In genomic region chr11:116294630-116295029, GRCh38 we compare ENCODE assay signal across 21 cellular contexts.
DNase-seq lines count a peak whose midpoint lies in the region; ATAC-seq, FAIRE-seq and TF ChIP-seq lines count a peak whose summit lies in the region.
"Had no signal": no experiment of that assay in that cellular context is flagged by ENCODE, and none has a peak within 500 bp of the region (broad histone marks: within the 10 kb centered on the region; RNA-seq: fewer than 3 reads in every experiment).

No MANE protein-coding gene starts in this region.

- peak; percentile 73 for DNase-seq in astrocyte (ENCODE audit: low read depth)
- DNase-seq in keratinocyte (ENCODE audit: low read depth, low spot score) = no peak
- DNase-seq in retinal pigment epithelial cell (ENCODE audit: low read depth) = peak; percentile 30
- DNase-seq in T-helper 2 cell = no peak
- DNase-seq in NCI-H2171 treated with DMSO at 0.1 percent for 48 hours (lab: John Stamatoyannopoulos, UW) = no peak
- DNase-seq: activated CD4-positive, alpha-beta T cell treated with anti-CD3 and anti-CD28 coated beads, Interleukin-2, amount 10 ng/mL, durations not matched to agents 24 days and 14 days; activated CD8-positive, alpha-beta memory T cell treated with anti-CD3 and anti-CD28 coated beads, Interleukin-2, amount 50 U/mL, for 48 hours; activated naive CD4-positive, alpha-beta T cell; AML-193; dermis blood vessel endothelial cell; esophagus squamous epithelium; GOT3; KG1; NCI-H1092 treated with DMSO at 0.1 percent for 48 hours; NCI-H2107; NCI-H69; stimulated activated CD4-positive, alpha-beta T cell treated with anti-CD3 and anti-CD28 coated beads, Interleukin-4, amount 100 ng/mL, for 1 hour had no signal

- H3K9me3 ChIP-seq in HEK293 (ENCODE audit: control insufficient read depth, insufficient read depth, low read depth, low read length) (no peaks in the 10 kb centered on the region), astrocyte (ENCODE audit: insufficient read depth, low read depth, low read length) (no peaks in the 10 kb centered on the region), keratinocyte (ENCODE audit: control insufficient read depth, low read depth, low read length) (no peaks in the 10 kb centered on the region)

- TF ChIP-seq CTCF in HEK293 (tag by site-specific recombination; IDR thresholded peaks at IDR 0.05) (no peak), astrocyte (IDR thresholded peaks at IDR 0.05; ENCODE audit: insufficient read depth, low read depth, low read length) (no peak), keratinocyte (optimal IDR thresholded peaks at IDR 0.05 in 1 of 3, IDR thresholded peaks at IDR 0.05 in 1 of 3, conservative IDR thresholded peaks at IDR 0.05 in 1 of 3; ENCODE audit: extremely low read depth in 1 of 3, insufficient read depth in 2 of 3, low read length in 3 of 3) (no peak), retinal pigment epithelial cell (conservative IDR thresholded peaks at IDR 0.05; ENCODE audit: low read depth, low read length) (no peak)

- peaks cover 26% of the 10 kb centered on the region for H3K4me1 Mint-ChIP-seq in astrocyte (ENCODE audit: low read depth, unreplicated experiment)
- H3K4me1 Mint-ChIP-seq: activated CD4-positive, alpha-beta T cell treated with anti-CD3 and anti-CD28 coated beads, Interleukin-2, amount 10 ng/mL, durations not matched to agents 24 days and 14 days had no signal

- H3K27me3 Mint-ChIP-seq in astrocyte (ENCODE audit: low read depth, unreplicated experiment) = no peaks in the 10 kb centered on the region
- H3K27me3 Mint-ChIP-seq: activated CD4-positive, alpha-beta T cell treated with anti-CD3 and anti-CD28 coated beads, Interleukin-2, amount 10 ng/mL, durations not matched to agents 24 days and 14 days had no signal

- H3K9ac ChIP-seq in astrocyte (ENCODE audit: low read length) = no peak overlapping the region
- H3K9ac ChIP-seq in keratinocyte (ENCODE audit: control insufficient read depth, extremely low read depth, insufficient read depth, low read length) = no peak overlapping the region

- no peaks in the 10 kb centered on the region for H3K9me1 ChIP-seq in keratinocyte (ENCODE audit: control insufficient read depth, extremely low read depth, insufficient read depth, low read length)

- no peak overlapping the region for H2AFZ ChIP-seq in astrocyte (ENCODE audit: low read depth, low read length)
- peak overlapping the region; percentile 8 for H2AFZ ChIP-seq in keratinocyte (ENCODE audit: control insufficient read depth, low read length)

- H3K36me3 ChIP-seq in HEK293 (ENCODE audit: control insufficient read depth in 2 of 2, insufficient read depth in 1 of 2, low read length in 2 of 2) (no peaks in the 10 kb centered on the region), astrocyte (ENCODE audit: insufficient read depth, low read length) (no peaks in the 10 kb centered on the region), keratinocyte (ENCODE audit: control insufficient read depth in 2 of 2, extremely low read depth in 1 of 2, insufficient read depth in 2 of 2, low read length in 2 of 2) (no peaks in the 10 kb centered on the region)
- H3K36me3 ChIP-seq: esophagus squamous epithelium had no signal

- no peak for FAIRE-seq in astrocyte (lab: Jason Lieb, UNC)
- FAIRE-seq in keratinocyte (lab: Jason Lieb, UNC) = peak; percentile 59
- FAIRE-seq: G401.6, islet of Langerhans had no signal

- no peaks in the 10 kb centered on the region for H4K20me1 ChIP-seq in astrocyte (ENCODE audit: insufficient read depth, low read length)
- no peaks in the 10 kb centered on the region for H4K20me1 ChIP-seq in keratinocyte (ENCODE audit: control insufficient read depth, extremely low read depth, insufficient read depth, low read length)

- H3K27ac Mint-ChIP-seq in astrocyte (ENCODE audit: unreplicated experiment) = peak overlapping the region; percentile 89
- H3K27ac Mint-ChIP-seq: activated CD4-positive, alpha-beta T cell treated with anti-CD3 and anti-CD28 coated beads, Interleukin-2, amount 10 ng/mL, durations not matched to agents 24 days and 14 days had no signal

- no peak overlapping the region for H3K4me3 Mint-ChIP-seq in astrocyte (ENCODE audit: unreplicated experiment)
- H3K4me3 Mint-ChIP-seq: activated CD4-positive, alpha-beta T cell treated with anti-CD3 and anti-CD28 coated beads, Interleukin-2, amount 10 ng/mL, durations not matched to agents 24 days and 14 days had no signal

- H3K4me3 ChIP-seq in HEK293 (ENCODE audit: low read depth, low read length) (no peak overlapping the region), astrocyte (ENCODE audit: insufficient read depth, low read depth, low read length) (no peak overlapping the region), keratinocyte (ENCODE audit: control insufficient read depth in 2 of 3, extremely low read depth in 1 of 3, insufficient read depth in 2 of 3, low read depth in 1 of 3, low read length in 3 of 3) (no peak overlapping the region), retinal pigment epithelial cell (ENCODE audit: low read length) (no peak overlapping the region)
- H3K4me3 ChIP-seq: esophagus squamous epithelium had no signal

- H3K4me1 ChIP-seq in HEK293 (ENCODE audit: control insufficient read depth, insufficient read depth, low read length) (no peaks in the 10 kb centered on the region), astrocyte (ENCODE audit: insufficient read depth, low read length) (peaks cover 5% of the 10 kb centered on the region), keratinocyte (ENCODE audit: control insufficient read depth, extremely low read depth, insufficient read depth, low read length) (peaks cover 6% of the 10 kb centered on the region)
- H3K4me1 ChIP-seq: esophagus squamous epithelium had no signal

- POLR2A ChIA-PET in HEK293 (lab: Yijun Ruan, JAX) = no interaction called here

- H3K27ac ChIP-seq in HEK293 (ENCODE audit: extremely low read depth, low read depth, low read length) (no peak overlapping the region), astrocyte (ENCODE audit: low read depth, low read length) (peak overlapping the region; percentile 0), keratinocyte (ENCODE audit: control insufficient read depth, insufficient read depth, low read length) (no peak overlapping the region)
- H3K27ac ChIP-seq: esophagus squamous epithelium had no signal

- H3K79me2 ChIP-seq in astrocyte (ENCODE audit: insufficient read depth, low read length) (no peaks in the 10 kb centered on the region), keratinocyte (ENCODE audit: control insufficient read depth, insufficient read depth, low read length) (no peaks in the 10 kb centered on the region)

- dilution Hi-C loops in keratinocyte (cut with MboI; ENCODE audit: extremely low pct_ligation_motif_present, low sequenced_read_pairs) = no loop called here

- peaks cover 5% of the 10 kb centered on the region for H3K9me3 Mint-ChIP-seq in astrocyte (ENCODE audit: unreplicated experiment)
- H3K9me3 Mint-ChIP-seq: activated CD4-positive, alpha-beta T cell treated with anti-CD3 and anti-CD28 coated beads, Interleukin-2, amount 10 ng/mL, durations not matched to agents 24 days and 14 days had no signal

- no peaks in the 10 kb centered on the region for H3K36me3 Mint-ChIP-seq in astrocyte (ENCODE audit: low read depth, unreplicated experiment)

- H3K27me3 ChIP-seq in astrocyte (ENCODE audit: insufficient read depth, low read length) = no peaks in the 10 kb centered on the region
- H3K27me3 ChIP-seq in keratinocyte (ENCODE audit: control insufficient read depth, extremely low read depth, insufficient read depth, low read length) = no peaks in the 10 kb centered on the region
- H3K27me3 ChIP-seq: esophagus squamous epithelium had no signal

- no peak for ATAC-seq in HG03354 (IDR thresholded peaks at IDR 0.05; ENCODE audit: poor library complexity, severe bottlenecking, unreplicated experiment)

- peak overlapping the region; percentile 11 for H3K4me2 ChIP-seq in astrocyte (ENCODE audit: low read length)
- no peak overlapping the region for H3K4me2 ChIP-seq in keratinocyte (ENCODE audit: control insufficient read depth, extremely low read depth, insufficient read depth, low read depth, low read length)

- CTCF ChIA-PET in HEK293 (lab: Yijun Ruan, JAX) = interaction anchor here (0.6 kb wide), 1 partner anchor 220 kb away, joined by 4 read pairs; no protein-coding TSS in a partner anchor

TF ChIP-seq in HEK293, 187 proteins besides CTCF, POLR2A, EP300 and RAD21:
- TF ChIP-seq ZNF157 (tag by site-specific recombination; IDR thresholded peaks at IDR 0.05) (no peak), PBX3 (CRISPR knock-in tag; IDR thresholded peaks at IDR 0.05) (no peak), ZNF776 (tag by site-specific recombination; IDR thresholded peaks at IDR 0.05; ENCODE audit: borderline replicate concordance) (no peak), ZNF112 (tag by site-specific recombination; IDR thresholded peaks at IDR 0.05) (no peak), ZNF335 (tag by site-specific recombination; conservative IDR thresholded peaks at IDR 0.05) (0 out of 2 replicates have a peak, but pooled peaks have one; percentile 24), ZNF423 (tag by site-specific recombination; IDR thresholded peaks at IDR 0.05) (no peak)

Comparison
In these comparisons a context has a peak if more than half of its experiments do, and no peak if none do; other contexts are left out.
1. DNase-seq: peak in astrocyte (single experiment) and retinal pigment epithelial cell (single experiment); none in keratinocyte (single experiment), T-helper 2 cell (0 of 5) and NCI-H2171 treated with DMSO at 0.1 percent for 48 hours (single experiment).